ENCODE assay signal across 12 cellular contexts in the genomic region with DNA sequence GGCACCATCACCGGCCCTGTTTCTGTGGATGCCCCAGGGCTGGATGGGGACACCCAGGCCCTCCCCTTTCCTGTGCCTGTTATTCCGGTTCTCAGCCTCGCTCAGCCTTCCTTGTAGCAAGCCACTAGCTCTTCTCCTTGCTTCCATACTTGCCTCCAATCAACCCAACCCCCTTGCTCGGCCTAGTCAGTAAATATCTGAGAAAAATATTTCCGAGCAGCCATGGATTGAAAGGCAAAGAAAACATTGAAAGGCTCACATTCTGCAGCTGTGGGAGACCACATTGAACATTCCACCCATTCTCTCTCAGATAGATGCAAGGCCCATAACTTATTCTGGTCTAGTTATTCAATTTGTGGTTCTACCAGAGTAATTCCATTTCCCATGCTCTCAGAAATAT.
A peak's percentile ranks its signal among the peaks of the same experiment; 100 is the strongest.
DNase-seq lines count a peak whose midpoint lies in the region; ATAC-seq and TF ChIP-seq lines count a peak whose summit lies in the region.
"Had no signal": no experiment of that assay in that cellular context is flagged by ENCODE, and none has a peak within 500 bp of the region (broad histone marks: within the 10 kb centered on the region; RNA-seq: fewer than 3 reads in every experiment).

No MANE protein-coding gene starts in this region.

- TF ChIP-seq CTCF in mammary epithelial cell (conservative IDR thresholded peaks at IDR 0.05 in 1 of 2, IDR thresholded peaks at IDR 0.05 in 1 of 2; ENCODE audit: extremely low read depth in 1 of 2, insufficient read depth in 1 of 2, low read depth in 1 of 2, low read length in 2 of 2) (no peak), MCF 10A (IDR thresholded peaks at IDR 0.05; ENCODE audit: unreplicated experiment) (no peak), kidney epithelial cell (IDR thresholded peaks at IDR 0.05; ENCODE audit: insufficient read depth, low read length, poor library complexity, severe bottlenecking) (no peak), upper lobe of right lung (IDR thresholded peaks at IDR 0.05) (no peak)

- no peaks in the 10 kb centered on the region for H3K36me3 ChIP-seq in mammary epithelial cell (ENCODE audit: insufficient read depth, low read length)
- no peaks in the 10 kb centered on the region for H3K36me3 ChIP-seq in kidney epithelial cell (ENCODE audit: control insufficient read depth, insufficient read depth, low read length)
- H3K36me3 ChIP-seq in upper lobe of right lung = no peaks in the 10 kb centered on the region
- H3K36me3 ChIP-seq: WERI-Rb-1 had no signal

- H3K9me3 ChIP-seq in mammary epithelial cell (replicated peaks; ENCODE audit: insufficient read depth, low read length) (no peaks in the 10 kb centered on the region), upper lobe of right lung (no peaks in the 10 kb centered on the region)

- no peak overlapping the region for H3K27ac Mint-ChIP-seq in MCF 10A (ENCODE audit: low read depth, unreplicated experiment)

- WGBS in mammary epithelial cell (ENCODE audit: low coverage, missing lambda C conversion rate) = 83% methylated on average over 4 of the region's 5 CpGs

- no peak overlapping the region for H3K4me3 Mint-ChIP-seq in MCF 10A (ENCODE audit: unreplicated experiment)

- H4K20me1 ChIP-seq in mammary epithelial cell (ENCODE audit: insufficient read depth, low read length) = no peaks in the 10 kb centered on the region

- H3K27me3 ChIP-seq in mammary epithelial cell (ENCODE audit: insufficient read depth, low read length) = no peaks in the 10 kb centered on the region
- H3K27me3 ChIP-seq in kidney epithelial cell (ENCODE audit: control insufficient read depth, insufficient read depth, low read length) = no peaks in the 10 kb centered on the region
- no peaks in the 10 kb centered on the region for H3K27me3 ChIP-seq in upper lobe of right lung

- no peaks in the 10 kb centered on the region for H3K27me3 Mint-ChIP-seq in MCF 10A (ENCODE audit: insufficient read depth, unreplicated experiment)

- no peak overlapping the region for H2AFZ ChIP-seq in mammary epithelial cell (ENCODE audit: low read depth, low read length)

- no peaks in the 10 kb centered on the region for H3K36me3 Mint-ChIP-seq in MCF 10A (ENCODE audit: insufficient read depth, unreplicated experiment)

- H3K27ac ChIP-seq in mammary epithelial cell (ENCODE audit: insufficient read depth, low read depth, low read length) (no peak overlapping the region), upper lobe of right lung (no peak overlapping the region)
- H3K27ac ChIP-seq: WERI-Rb-1 had no signal

- POLR2A ChIA-PET in MCF 10A (lab: Yijun Ruan, JAX) = no interaction called here

- H3K4me3 ChIP-seq in mammary epithelial cell (replicated peaks in 1 of 3; ENCODE audit: insufficient read depth in 1 of 3, low read depth in 2 of 3, low read length in 3 of 3) (no peak overlapping the region), kidney epithelial cell (ENCODE audit: low read depth, low read length) (no peak overlapping the region), upper lobe of right lung (no peak overlapping the region)

- ATAC-seq in upper lobe of right lung = peak; percentile 29
- no peak for ATAC-seq in GM18858 (IDR thresholded peaks at IDR 0.05; ENCODE audit: unreplicated experiment)

- no peaks in the 10 kb centered on the region for H3K79me2 ChIP-seq in mammary epithelial cell (ENCODE audit: insufficient read depth, low read length)

- DNase-seq in mammary epithelial cell (peak; percentile 9), MCF 10A (ENCODE audit: unreplicated experiment) (no peak), astrocyte of the hippocampus (ENCODE audit: low read depth, low spot score) (peak; percentile 96), kidney epithelial cell (ENCODE audit: low read depth) (peak; percentile 79), upper lobe of right lung (no peak), Ammon's horn (ENCODE audit: low spot score) (no peak), D341Med (ENCODE audit: low spot score) (no peak)
- DNase-seq: activated naive CD4-positive, alpha-beta T cell treated with Interleukin-2 at 50 U/mL for 16 hours; DMS153; nucleus accumbens; WERI-Rb-1 had no signal

- intact Hi-C loops in mammary epithelial cell (cut with micrococcal nuclease) = no loop called here
- intact Hi-C loops in MCF 10A (cut with micrococcal nuclease) = no loop called here
- intact Hi-C loops in upper lobe of right lung (cut with DNase I) = no loop called here

- in situ Hi-C loops in mammary epithelial cell (cut with MboI; ENCODE audit: low sequenced_read_pairs in 2 of 2) = no loop called here

- H3K4me1 Mint-ChIP-seq in MCF 10A (ENCODE audit: insufficient read depth, unreplicated experiment) = peaks cover 24% of the 10 kb centered on the region

- dilution Hi-C loops in mammary epithelial cell (cut with HindIII; ENCODE audit: low sequenced_read_pairs) = no loop called here

- BruUV-seq in mammary epithelial cell (replicated peaks; lab: Mats Ljungman, UMichigan) (no TSS peak), MCF 10A (replicated peaks; lab: Mats Ljungman, UMichigan) (no TSS peak)

- CTCF ChIA-PET in mammary epithelial cell (lab: Charles Lee; ENCODE audit: low non-redundant PET) (no interaction called here), MCF 10A (lab: Yijun Ruan, JAX) (interaction anchor here (0.6 kb wide), 1 partner anchor 1828 kb away, joined by 3 read pairs; no protein-coding TSS in a partner anchor)

- no peak overlapping the region for H3K9ac ChIP-seq in mammary epithelial cell (ENCODE audit: insufficient read depth, low read length)

- H3K4me2 ChIP-seq in mammary epithelial cell (ENCODE audit: insufficient read depth, low read depth, low read length) = no peak overlapping the region

- no peaks in the 10 kb centered on the region for H3K9me3 Mint-ChIP-seq in MCF 10A (ENCODE audit: unreplicated experiment)

- peaks cover 17% of the 10 kb centered on the region for H3K4me1 ChIP-seq in mammary epithelial cell (ENCODE audit: insufficient read depth, low read length)
- peaks cover 13% of the 10 kb centered on the region for H3K4me1 ChIP-seq in upper lobe of right lung

Comparison
In these comparisons a context has a peak if more than half of its experiments do, and no peak if none do; other contexts are left out.
1. DNase-seq: peak in mammary epithelial cell (single experiment), astrocyte of the hippocampus (single experiment) and kidney epithelial cell (single experiment); none in MCF 10A (single experiment), upper lobe of right lung (single experiment), Ammon's horn (single experiment) and D341Med (single experiment).